8 cellular contexts compared by ENCODE assay signal in genomic region chr17:46922804-46923635, GRCh38.
DNase-seq lines count a peak whose midpoint lies in the region; ATAC-seq and TF ChIP-seq lines count a peak whose summit lies in the region.

Gene GOSR2 (plus strand): TSS chr17:46923160. CDS start chr17:46923193, 33 bp downstream.

- peak; percentile 95 for TF ChIP-seq POLR2A in GM18951 (IDR thresholded peaks at IDR 0.05; ENCODE audit: extremely low read depth, insufficient read depth, insufficient read length)

- DNase-seq in AG08396 (ENCODE audit: low spot score) (peak; percentile 95), NCI-H226 (peak; percentile 75), caudate nucleus (lab: John Stamatoyannopoulos, UW) (peak; percentile 60 to 95 (median 88)), islet precursor cell (peak; percentile 97)
- peak; percentile 79 to 86 (median 84) for DNase-seq in activated CD4-positive, CD25-positive, alpha-beta regulatory T cell (lab: John Stamatoyannopoulos, UW)
- peak; percentile 88 for DNase-seq in stimulated activated CD4-positive, alpha-beta T cell treated with anti-CD3 and anti-CD28 coated beads, Interleukin-12 subunit alpha, Interleukin-12 subunit beta, amount 100 ng/mL, for 4 hours

- peak within 1 kb of the TSS; percentile 100 for H3K27ac ChIP-seq in caudate nucleus (ENCODE audit: low read depth, low read length)

- in situ Hi-C loops in GM18951 (cut with MboI; ENCODE audit: low sequenced_read_pairs, unreplicated experiment) = no loop called here

- peak; percentile 90 for ATAC-seq in HG03175 (IDR thresholded peaks at IDR 0.05; ENCODE audit: unreplicated experiment)

Comparison
In these comparisons a context has a peak if more than half of its experiments do, and no peak if none do; other contexts are left out.
1. Peak in every context shown above with its lines: DNase-seq, ATAC-seq and H3K27ac ChIP-seq.